Comparison of ENCODE assay signal across 22 cellular contexts in the genomic region with DNA sequence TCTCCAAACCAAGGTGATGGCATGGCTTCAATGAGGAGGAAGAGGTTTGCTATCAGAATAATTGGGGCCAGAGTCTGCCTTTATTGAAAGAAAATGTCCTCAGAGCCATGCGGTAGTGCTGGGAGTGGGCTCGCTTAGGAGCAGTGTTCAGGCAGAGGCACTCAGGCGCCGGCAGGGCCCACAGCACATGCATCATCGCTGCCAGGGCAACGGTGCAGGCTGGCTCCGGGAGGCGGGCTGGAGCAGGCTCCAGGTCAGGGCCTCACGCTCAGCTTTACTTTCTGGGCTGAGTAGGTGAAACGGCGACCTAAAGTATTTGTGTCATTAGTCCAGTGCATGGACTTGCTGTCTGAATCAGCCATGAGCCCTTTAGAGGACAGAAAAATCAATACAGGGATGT.
DNase-seq lines count a peak whose midpoint lies in the region; ATAC-seq and TF ChIP-seq lines count a peak whose summit lies in the region.
"Had no signal": no experiment of that assay in that cellular context is flagged by ENCODE, and none has a peak within 500 bp of the region (broad histone marks: within the 10 kb centered on the region; RNA-seq: fewer than 3 reads in every experiment).

No MANE protein-coding gene starts in this region.

- H3K4me1 ChIP-seq in H9 (ENCODE audit: insufficient read depth, low read length): peaks cover 2% of the 10 kb centered on the region; the same call in 1 of the 2 replicates
- H3K4me1 ChIP-seq: tibial nerve had no signal

- H3K9me3 ChIP-seq in H9 (ENCODE audit: control insufficient read depth, low read depth, low read length): no peaks in the 10 kb centered on the region
- H3K9me3 ChIP-seq: tibial nerve had no signal

- H3K4me1 Mint-ChIP-seq in H9: peaks cover 18 to 20% of the 10 kb centered on the region in 2 experiments
- H3K4me1 Mint-ChIP-seq: activated naive CD8-positive, alpha-beta T cell treated with anti-CD3 and anti-CD28 coated beads, Interleukin-2, amount 50 U/mL, for 24 hours; CD4-positive, alpha-beta memory T cell; T-cell had no signal

- no CpG with 5 or more reads among the region's 11 CpGs for WGBS in H9 (ENCODE audit: extremely low coverage, insufficient read length, low lambda C conversion rate)

- no peak overlapping the region for H4K91ac ChIP-seq in H9 (ENCODE audit: insufficient read length, low read depth, low read length)

- no peaks in the 10 kb centered on the region for H3K27me3 Mint-ChIP-seq in H9 (ENCODE audit: low read depth)
- H3K27me3 Mint-ChIP-seq: activated naive CD8-positive, alpha-beta T cell treated with anti-CD3 and anti-CD28 coated beads, Interleukin-2, amount 50 U/mL, for 24 hours; dendritic cell treated with granulocyte-macrophage colony-stimulating factor and Interleukin-4, amounts not matched to agents 40 ng/mL and 50 ng/mL, for 4 days had no signal

- no peaks in the 10 kb centered on the region for H3K27me3 ChIP-seq in H9 (ENCODE audit: insufficient read depth, low read length)
- H3K27me3 ChIP-seq: tibial nerve had no signal

- H4K5ac ChIP-seq in H9 (ENCODE audit: insufficient read length, low read depth, low read length): no peak overlapping the region

- H2AFZ ChIP-seq in H9 (ENCODE audit: low read length): no peak overlapping the region
- H2AFZ ChIP-seq: PC-9 had no signal

- H3K23ac ChIP-seq in H9 (ENCODE audit: insufficient read length, low read depth, low read length): no peak overlapping the region

- H3K18ac ChIP-seq in H9 (ENCODE audit: insufficient read length, low read depth, low read length): no peak overlapping the region

- H3K4me2 ChIP-seq in H9 (ENCODE audit: insufficient read depth, insufficient read length, low read length): no peak overlapping the region
- H3K4me2 ChIP-seq: PC-9 had no signal

- DNase-seq in H9: peak; percentile 64
- peak; percentile 57 for DNase-seq in astrocyte of the hippocampus (ENCODE audit: low read depth, low spot score)
- peak; percentile 0 for DNase-seq in inferior parietal cortex (ENCODE audit: extremely low spot score)
- peak; percentile 80 for DNase-seq in posterior vena cava (ENCODE audit: low spot score)
- DNase-seq in NCI-H1048 (lab: John Stamatoyannopoulos, UW): no peak
- DNase-seq in NCI-H1417 (lab: John Stamatoyannopoulos, UW): no peak
- DNase-seq in activated CD4-positive, CD25-positive, alpha-beta regulatory T cell (lab: John Stamatoyannopoulos, UW): no peak
- DNase-seq: activated CD8-positive, alpha-beta memory T cell treated with anti-CD3 and anti-CD28 coated beads, Interleukin-2, amount 50 U/mL, for 4 hours; activated effector memory CD4-positive, alpha-beta T cell treated with Interleukin-2 at 50 U/mL for 16 hours; activated naive CD8-positive, alpha-beta T cell treated with anti-CD3 and anti-CD28 coated beads, Interleukin-2, amount 50 U/mL, for 24 hours; CD4-positive, alpha-beta memory T cell; DMS53; kidney; PC-9; SHP77 treated with DMSO at 0.1 percent for 48 hours; stimulated activated CD4-positive, alpha-beta T cell treated with anti-CD3 and anti-CD28 coated beads, Interleukin-2, amount 100 ng/mL, for 24 hours; stimulated activated naive CD4-positive, alpha-beta T cell; T-cell had no signal

- peak overlapping the region in 2 of 3 experiments; percentile 10 to 56; a peak in 2 of 7 replicates for H3K27ac Mint-ChIP-seq in H9
- H3K27ac Mint-ChIP-seq: activated naive CD8-positive, alpha-beta T cell treated with anti-CD3 and anti-CD28 coated beads, Interleukin-2, amount 50 U/mL, for 24 hours; CD4-positive, alpha-beta memory T cell; dendritic cell treated with granulocyte-macrophage colony-stimulating factor and Interleukin-4, amounts not matched to agents 40 ng/mL and 50 ng/mL, for 4 days; T-cell had no signal

- ATAC-seq in HG02678 (IDR thresholded peaks at IDR 0.05; ENCODE audit: unreplicated experiment): no peak
- ATAC-seq: activated naive CD8-positive, alpha-beta T cell treated with anti-CD3 and anti-CD28 coated beads, Interleukin-2, amount 50 U/mL, for 24 hours; T-cell had no signal

- no peak overlapping the region for H2BK15ac ChIP-seq in H9 (ENCODE audit: low read depth, low read length)

- no peak overlapping the region for H2AK5ac ChIP-seq in H9 (ENCODE audit: insufficient read length, low read length)

- no peak overlapping the region for H3K4me3 Mint-ChIP-seq in H9
- H3K4me3 Mint-ChIP-seq: activated naive CD8-positive, alpha-beta T cell treated with anti-CD3 and anti-CD28 coated beads, Interleukin-2, amount 50 U/mL, for 24 hours; CD4-positive, alpha-beta memory T cell; dendritic cell treated with granulocyte-macrophage colony-stimulating factor and Interleukin-4, amounts not matched to agents 40 ng/mL and 50 ng/mL, for 4 days; T-cell had no signal

- no peak overlapping the region for H3K14ac ChIP-seq in H9 (ENCODE audit: insufficient read depth, low read length)

- no peak overlapping the region for H3T11ph ChIP-seq in H9 (ENCODE audit: low read length)

- H3K79me1 ChIP-seq in H9 (ENCODE audit: insufficient read depth, low read depth, low read length, poor library complexity, severe bottlenecking): no peaks in the 10 kb centered on the region

- no peaks in the 10 kb centered on the region for H3K9me3 Mint-ChIP-seq in H9
- H3K9me3 Mint-ChIP-seq: activated naive CD8-positive, alpha-beta T cell treated with anti-CD3 and anti-CD28 coated beads, Interleukin-2, amount 50 U/mL, for 24 hours; CD4-positive, alpha-beta memory T cell; dendritic cell treated with granulocyte-macrophage colony-stimulating factor and Interleukin-4, amounts not matched to agents 40 ng/mL and 50 ng/mL, for 4 days; T-cell had no signal

- no peaks in the 10 kb centered on the region for H3K79me2 ChIP-seq in H9 (ENCODE audit: insufficient read depth, low read length)

- no peak overlapping the region for H3K56ac ChIP-seq in H9 (ENCODE audit: insufficient read length, low read depth, low read length)

- intact Hi-C loops in posterior vena cava (cut with DNase I): no loop called here

- H2BK120ac ChIP-seq in H9 (ENCODE audit: low read depth, low read length, poor library complexity, severe bottlenecking): no peak overlapping the region

- H3K27ac ChIP-seq in H9 (ENCODE audit: insufficient read length, low read depth, low read length): no peak overlapping the region
- H3K27ac ChIP-seq: PC-9, skin epidermis, tibial nerve had no signal

- TF ChIP-seq CTCF in H9 (conservative IDR thresholded peaks at IDR 0.05): no peak

- H2BK20ac ChIP-seq in H9 (ENCODE audit: low read depth, low read length, poor library complexity, severe bottlenecking): no peak overlapping the region

- H2BK5ac ChIP-seq in H9 (ENCODE audit: insufficient read length, low read length): no peak overlapping the region

- no peak overlapping the region for H3K4ac ChIP-seq in H9 (ENCODE audit: low read depth, low read length)

- no peaks in the 10 kb centered on the region for H3K23me2 ChIP-seq in H9 (ENCODE audit: insufficient read length, low read depth, low read length, poor library complexity, severe bottlenecking)

- no peaks in the 10 kb centered on the region for H3K36me3 Mint-ChIP-seq in H9 (ENCODE audit: insufficient read depth in 1 of 3, low read depth in 3 of 3)
- H3K36me3 Mint-ChIP-seq: CD4-positive, alpha-beta memory T cell; T-cell had no signal

- no peak overlapping the region for H4K8ac ChIP-seq in H9 (replicated peaks; ENCODE audit: insufficient read length, low read depth, low read length)

- H3K9ac ChIP-seq in H9 (ENCODE audit: extremely low read depth, insufficient read length, low read length): no peak overlapping the region

- no peak overlapping the region for H2BK12ac ChIP-seq in H9 (ENCODE audit: insufficient read length, low read depth, low read length)

- no peaks in the 10 kb centered on the region for H4K20me1 ChIP-seq in H9 (ENCODE audit: control insufficient read depth, insufficient read depth, insufficient read length)

Comparison
In these comparisons a context has a peak if more than half of its experiments do, and no peak if none do; other contexts are left out.
1. DNase-seq: peak in H9 (single experiment), astrocyte of the hippocampus (single experiment), inferior parietal cortex (single experiment) and posterior vena cava (single experiment); none in NCI-H1048 (single experiment), NCI-H1417 (0 of 3) and activated CD4-positive, CD25-positive, alpha-beta regulatory T cell (0 of 4).